In the genomic region with DNA sequence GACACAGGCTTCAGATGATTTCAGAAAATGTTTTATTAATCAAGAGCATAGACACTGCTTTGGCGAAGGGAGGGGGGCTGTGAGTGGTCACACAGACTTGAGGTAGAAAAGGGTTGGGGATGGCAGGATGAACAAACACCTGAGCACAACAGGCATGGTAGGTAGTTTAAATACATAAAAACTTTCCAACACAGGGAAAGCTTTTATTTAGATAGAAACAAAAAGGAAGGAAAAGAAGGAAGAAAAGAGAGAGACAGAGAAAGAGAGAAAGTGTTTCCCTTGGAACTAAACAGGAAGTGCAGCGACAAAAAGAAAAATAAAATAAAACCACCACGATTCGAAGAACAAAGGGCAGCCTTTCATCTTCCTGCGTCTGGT, we compare ENCODE assay signal across 17 cellular contexts. TPM values are rescaled to one million over a fixed set of nuclear protein-coding genes. Genes with fewer than 3 reads are reported as not detected.
DNase-seq lines count a peak whose midpoint lies in the region; ATAC-seq, FAIRE-seq and TF ChIP-seq lines count a peak whose summit lies in the region.
"Had no signal": no experiment of that assay in that cellular context is flagged by ENCODE, and none has a peak within 500 bp of the region (broad histone marks: within the 10 kb centered on the region; RNA-seq: fewer than 3 reads in every experiment).

No MANE protein-coding gene starts in this region.

- H3K4me3 ChIP-seq in HepG2 (replicated peaks in 1 of 3; ENCODE audit: insufficient read depth in 1 of 3, low read depth in 2 of 3, low read length in 3 of 3) (no peak overlapping the region), right lobe of liver (no peak overlapping the region)
- H3K4me3 ChIP-seq: lower lobe of right lung had no signal

- H3K36me3 ChIP-seq in HepG2 (replicated peaks in 1 of 2; ENCODE audit: control insufficient read depth in 1 of 2, insufficient read depth in 2 of 2, low read length in 2 of 2) (no peaks in the 10 kb centered on the region), right lobe of liver (no peaks in the 10 kb centered on the region)
- H3K36me3 ChIP-seq: lower lobe of right lung had no signal

- CTCF ChIA-PET in HepG2 (lab: Yijun Ruan, JAX; ENCODE audit: low intra/inter-chr PET ratio, low total read pairs), result no interaction called here

- H2AFZ ChIP-seq in HepG2 (ENCODE audit: low read length), result no peak overlapping the region

- H4K20me1 ChIP-seq in HepG2 (ENCODE audit: insufficient read depth, low read length), result no peaks in the 10 kb centered on the region

- POLR2A ChIA-PET in HepG2 (lab: Yijun Ruan, JAX), result no interaction called here
- POLR2A ChIA-PET in activated naive CD8-positive, alpha-beta T cell treated with anti-CD3 and anti-CD28 coated beads, Interleukin-2, amount 10 ng/mL, durations not matched to agents 7 days and 5 days (lab: Charles Lee), result no interaction called here

- TF ChIP-seq POLR2A in HepG2 (IDR thresholded peaks at IDR 0.05; ENCODE audit: insufficient read depth in 1 of 2, low read depth in 2 of 2, low read length in 2 of 2) (no peak), right lobe of liver (IDR thresholded peaks at IDR 0.05) (no peak)

- H3K79me2 ChIP-seq in HepG2 (ENCODE audit: insufficient read depth, low read length), result no peaks in the 10 kb centered on the region

- H3K4me1 ChIP-seq in HepG2 (ENCODE audit: insufficient read depth, low read length) (peaks cover 16% of the 10 kb centered on the region), right lobe of liver (peaks cover 0 to 21% (median 0%) of the 10 kb centered on the region in 4 donors)

- H3K4me3 Mint-ChIP-seq in activated naive CD8-positive, alpha-beta T cell treated with anti-CD3 and anti-CD28 coated beads, Interleukin-2, amount 10 ng/mL, durations not matched to agents 7 days and 5 days, result peak overlapping the region; percentile 23
- peak overlapping the region; percentile 47 to 89 (median 80) for H3K4me3 Mint-ChIP-seq in naive B cell

- H3K9ac ChIP-seq in HepG2 (ENCODE audit: insufficient read depth, low read depth, low read length), result no peak overlapping the region

- ATAC-seq in HepG2 (no peak), right lobe of liver (no peak), naive B cell (ENCODE audit: low read depth in 2 of 2) (no peak)
- no peak for ATAC-seq in activated naive CD8-positive, alpha-beta T cell treated with anti-CD3 and anti-CD28 coated beads, Interleukin-2, amount 10 ng/mL, durations not matched to agents 7 days and 5 days (ENCODE audit: low read depth)
- ATAC-seq: lower lobe of right lung had no signal

- 56% methylated on average over 5 of the region's 5 CpGs for WGBS in HepG2 (ENCODE audit: low lambda C conversion rate)
- WGBS in right lobe of liver (ENCODE audit: insufficient coverage, low coverage, low lambda C conversion rate, missing lambda C conversion rate), result 21% methylated on average over 5 of the region's 5 CpGs

- H3K27me3 ChIP-seq in HepG2 (ENCODE audit: control insufficient read depth in 1 of 2, insufficient read depth in 2 of 2, low read length in 2 of 2) (peaks cover 13 to 97% of the 10 kb centered on the region in 2 experiments), right lobe of liver (peaks cover 36 to 63% of the 10 kb centered on the region in 2 donors)

- peaks cover 92% of the 10 kb centered on the region for H3K27me3 Mint-ChIP-seq in activated naive CD8-positive, alpha-beta T cell treated with anti-CD3 and anti-CD28 coated beads, Interleukin-2, amount 10 ng/mL, durations not matched to agents 7 days and 5 days
- H3K27me3 Mint-ChIP-seq in naive B cell, result peaks cover 78 to 88% (median 82%) of the 10 kb centered on the region in 3 donors

- no peak for TF ChIP-seq CTCF in HepG2 (CRISPR knock-in tag; IDR thresholded peaks at IDR 0.05)
- no peak for TF ChIP-seq CTCF in right lobe of liver (IDR thresholded peaks at IDR 0.05)

- H3K4me2 ChIP-seq in HepG2 (ENCODE audit: low read depth, low read length), result no peak overlapping the region

- H3K27ac Mint-ChIP-seq in activated naive CD8-positive, alpha-beta T cell treated with anti-CD3 and anti-CD28 coated beads, Interleukin-2, amount 10 ng/mL, durations not matched to agents 7 days and 5 days, result peak overlapping the region; percentile 1
- peak overlapping the region in 5 of 6 donors; percentile 17 to 95 (median 80) for H3K27ac Mint-ChIP-seq in naive B cell

- BruUV-seq in HepG2 (replicated peaks; lab: Mats Ljungman, UMichigan), result no TSS peak

- peaks cover 1% of the 10 kb centered on the region for H3K36me3 Mint-ChIP-seq in activated naive CD8-positive, alpha-beta T cell treated with anti-CD3 and anti-CD28 coated beads, Interleukin-2, amount 10 ng/mL, durations not matched to agents 7 days and 5 days
- peaks cover 0 to 8% of the 10 kb centered on the region in 2 donors for H3K36me3 Mint-ChIP-seq in naive B cell

- FAIRE-seq in HepG2 (lab: Jason Lieb, UNC) (no peak), HTR-8/SVneo (lab: Jason Lieb, UNC) (no peak)
- FAIRE-seq: urothelium cell line had no signal

- no peak for TF ChIP-seq RAD21 in HepG2 (CRISPR knock-in tag; IDR thresholded peaks at IDR 0.05)

- H3K27ac ChIP-seq in HepG2 (ENCODE audit: extremely low read length, insufficient read depth, low read length), result no peak overlapping the region
- no peak overlapping the region for H3K27ac ChIP-seq in right lobe of liver
- H3K27ac ChIP-seq: lower lobe of right lung, RWPE1 had no signal

- in situ Hi-C loops in HepG2 (cut with HindIII; ENCODE audit: extremely low pct_ligation_motif_present, low pct_unique_long_range_greater_than_20kb), result loop anchor here (5.0 kb wide), 1 partner anchor 52 kb away; no protein-coding TSS in a partner anchor

- TF ChIP-seq EP300 in HepG2 (IDR thresholded peaks at IDR 0.05; ENCODE audit: low read depth in 2 of 2, low read length in 2 of 2) (no peak), HepG2 (CRISPR knock-in tag; IDR thresholded peaks at IDR 0.05; ENCODE audit: borderline replicate concordance) (no peak)

- no peaks in the 10 kb centered on the region for H3K9me3 ChIP-seq in HepG2 (ENCODE audit: low read length)
- no peaks in the 10 kb centered on the region for H3K9me3 ChIP-seq in right lobe of liver
- H3K9me3 ChIP-seq: lower lobe of right lung had no signal

- intact Hi-C loops in HepG2 (cut with micrococcal nuclease; ENCODE audit: unreplicated experiment), result no loop called here
- intact Hi-C loops in right lobe of liver (cut with DNase I), result loop anchor here in 1 of 2 donors (10.0 kb wide), 1 partner anchor 150 kb away; no protein-coding TSS in a partner anchor

- H3K9me3 Mint-ChIP-seq in activated naive CD8-positive, alpha-beta T cell treated with anti-CD3 and anti-CD28 coated beads, Interleukin-2, amount 10 ng/mL, durations not matched to agents 7 days and 5 days, result no peaks in the 10 kb centered on the region
- peaks cover 0 to 28% (median 2%) of the 10 kb centered on the region in 7 donors for H3K9me3 Mint-ChIP-seq in naive B cell

- DNase-seq in HepG2 (ENCODE audit: low spot score), result no peak
- no peak for DNase-seq in right lobe of liver
- DNase-seq in activated naive CD8-positive, alpha-beta T cell treated with anti-CD3 and anti-CD28 coated beads, Interleukin-2, amount 10 ng/mL, durations not matched to agents 7 days and 5 days, result no peak
- no peak for DNase-seq in naive B cell
- no peak for DNase-seq in stimulated activated CD4-positive, alpha-beta T cell treated with anti-CD3 and anti-CD28 coated beads, Interleukin-4, amount 100 ng/mL, for 1 hour
- DNase-seq in MV-4-11 (lab: John Stamatoyannopoulos, UW), result no peak
- DNase-seq in HTR-8/SVneo (ENCODE audit: insufficient read length, low spot score), result no peak
- DNase-seq: activated CD4-positive, alpha-beta T cell treated with anti-CD3 and anti-CD28 coated beads, Interleukin-2, amount 50 U/mL, for 1 hour; central memory CD4-positive, alpha-beta T cell; DMS79; lower lobe of right lung had no signal

- peaks cover 33% of the 10 kb centered on the region for H3K4me1 Mint-ChIP-seq in activated naive CD8-positive, alpha-beta T cell treated with anti-CD3 and anti-CD28 coated beads, Interleukin-2, amount 10 ng/mL, durations not matched to agents 7 days and 5 days
- peaks cover 50 to 63% (median 59%) of the 10 kb centered on the region in 3 donors for H3K4me1 Mint-ChIP-seq in naive B cell

RNA-seq across cellular contexts. Expression of a gene that starts 3.1 kb away (rescaled TPM):
- total RNA-seq in HepG2 (2016; rRNA removed; fragmentation: Illumina TruSeq; extraction: Trizol) (not detected in 2 replicates), right lobe of liver (not detected)
- total RNA-seq in HepG2 (2016; cell fraction: cytosol; rRNA removed; fragmentation: Illumina TruSeq; extraction: Trizol; ENCODE audit: low read depth), result not detected in 2 replicates
- total RNA-seq in HepG2 (2016; cell fraction: insoluble cytoplasmic fraction; rRNA removed; fragmentation: Illumina TruSeq; extraction: Trizol), result not detected in 2 replicates
- not detected in 2 replicates for total RNA-seq in HepG2 (2016; cell fraction: membrane; rRNA removed; fragmentation: Illumina TruSeq; extraction: Trizol)
- total RNA-seq in HepG2 (2016; cell fraction: nucleus; rRNA removed; fragmentation: Illumina TruSeq; extraction: Trizol), result not detected in 2 replicates
- polyA plus RNA-seq in HepG2 (2011; rRNA removed) (not detected in 2 replicates), naive B cell (ENCODE audit: low read depth in 6 of 6) (not detected)
- not detected in 2 replicates for polyA plus RNA-seq in HepG2 (2011; cell fraction: cytosol; rRNA removed)
- polyA plus RNA-seq in HepG2 (2011; cell fraction: nucleus; rRNA removed), result not detected in 2 replicates
- not detected in 2 replicates for polyA plus RNA-seq in HepG2 (2012)
- not detected in 2 replicates for polyA plus RNA-seq in HepG2 (2016; cell fraction: cytosol; fragmentation: Illumina TruSeq; extraction: Trizol; ENCODE audit: low read depth)
- not detected in 2 replicates for polyA plus RNA-seq in HepG2 (2016; cell fraction: insoluble cytoplasmic fraction; fragmentation: Illumina TruSeq; extraction: Trizol; ENCODE audit: low read depth)
- not detected in 2 replicates for polyA plus RNA-seq in HepG2 (2016; cell fraction: membrane; fragmentation: Illumina TruSeq; extraction: Trizol; ENCODE audit: low read depth)
- not detected in 2 replicates for polyA plus RNA-seq in HepG2 (2016; cell fraction: nucleus; fragmentation: Illumina TruSeq; extraction: Trizol; ENCODE audit: insufficient read depth, low read depth)
- not detected in 2 replicates for polyA minus RNA-seq in HepG2 (2011; rRNA and poly(A)+ RNA removed; ENCODE audit: low replicate concordance)
- not detected in 2 replicates for polyA minus RNA-seq in HepG2 (2011; cell fraction: cytosol; rRNA and poly(A)+ RNA removed)
- polyA minus RNA-seq in HepG2 (2011; cell fraction: nucleus; rRNA and poly(A)+ RNA removed), result not detected in 2 replicates
- total RNA-seq in activated naive CD8-positive, alpha-beta T cell treated with anti-CD3 and anti-CD28 coated beads, Interleukin-2, amount 10 ng/mL, durations not matched to agents 7 days and 5 days, result not detected
- total RNA-seq: fibroblast of villous mesenchyme; H4; T-helper 2 cell treated with Interferon-gamma antibody and Interleukin-4, amounts not matched to agents 100 ng/mL and 5 ng/mL, for 36 hours had no signal
- polyA plus RNA-seq: BJ had no signal

RNA-seq across cellular contexts. Expression of a gene that starts 29.1 kb away (rescaled TPM):
- total RNA-seq in HepG2 (2016; rRNA removed; fragmentation: Illumina TruSeq; extraction: Trizol), result 35.1 and 37.2 TPM in 2 replicates
- 43.5 and 52.9 TPM in 2 replicates for total RNA-seq in HepG2 (2016; cell fraction: cytosol; rRNA removed; fragmentation: Illumina TruSeq; extraction: Trizol; ENCODE audit: low read depth)
- total RNA-seq in HepG2 (2016; cell fraction: insoluble cytoplasmic fraction; rRNA removed; fragmentation: Illumina TruSeq; extraction: Trizol), result 29.8 and 32.1 TPM in 2 replicates
- 68.1 and 69.8 TPM in 2 replicates for total RNA-seq in HepG2 (2016; cell fraction: membrane; rRNA removed; fragmentation: Illumina TruSeq; extraction: Trizol)
- total RNA-seq in HepG2 (2016; cell fraction: nucleus; rRNA removed; fragmentation: Illumina TruSeq; extraction: Trizol), result 18.6 and 21.2 TPM in 2 replicates
- polyA plus RNA-seq in HepG2 (2011; rRNA removed), result 22.7 and 27.9 TPM in 2 replicates
- 13.3 and 17.8 TPM in 2 replicates for polyA plus RNA-seq in HepG2 (2011; cell fraction: cytosol; rRNA removed)
- polyA plus RNA-seq in HepG2 (2011; cell fraction: nucleus; rRNA removed), result 11.4 and 19.9 TPM in 2 replicates
- 25.2 and 38.3 TPM in 2 replicates for polyA plus RNA-seq in HepG2 (2012)
- 53.9 and 56.6 TPM in 2 replicates for polyA plus RNA-seq in HepG2 (2016; cell fraction: cytosol; fragmentation: Illumina TruSeq; extraction: Trizol; ENCODE audit: low read depth)
- 37.5 and 38.4 TPM in 2 replicates for polyA plus RNA-seq in HepG2 (2016; cell fraction: insoluble cytoplasmic fraction; fragmentation: Illumina TruSeq; extraction: Trizol; ENCODE audit: low read depth)
- 62.1 and 69.0 TPM in 2 replicates for polyA plus RNA-seq in HepG2 (2016; cell fraction: membrane; fragmentation: Illumina TruSeq; extraction: Trizol; ENCODE audit: low read depth)
- polyA plus RNA-seq in HepG2 (2016; cell fraction: nucleus; fragmentation: Illumina TruSeq; extraction: Trizol; ENCODE audit: insufficient read depth, low read depth), result 35.7 and 47.1 TPM in 2 replicates
- polyA minus RNA-seq in HepG2 (2011; rRNA and poly(A)+ RNA removed; ENCODE audit: low replicate concordance), result 6.8 and 18.8 TPM in 2 replicates
- polyA minus RNA-seq in HepG2 (2011; cell fraction: cytosol; rRNA and poly(A)+ RNA removed), result 7.7 and 13.8 TPM in 2 replicates
- polyA minus RNA-seq in HepG2 (2011; cell fraction: nucleus; rRNA and poly(A)+ RNA removed), result 8.1 and 9.5 TPM in 2 replicates
- 10 to 100 TPM in 5 of 6 experiments, 1 to 10 TPM in 1; 9.7 to 24.9 (median 20.1) TPM for total RNA-seq in right lobe of liver
- total RNA-seq in activated naive CD8-positive, alpha-beta T cell treated with anti-CD3 and anti-CD28 coated beads, Interleukin-2, amount 10 ng/mL, durations not matched to agents 7 days and 5 days, result 10 to 100 TPM; 39.4 to 41.3 TPM
- polyA plus RNA-seq in naive B cell (ENCODE audit: low read depth in 6 of 6), result 10 to 100 TPM; 16.0 to 57.8 (median 32.1) TPM
